In genomic region chr3:37907906-37908305, GRCh38 we compare ENCODE assay signal across 7 cellular contexts. TPM values are rescaled to one million over a fixed set of nuclear protein-coding genes. Genes with fewer than 3 reads are reported as not detected.
DNase-seq lines count a peak whose midpoint lies in the region; ATAC-seq, FAIRE-seq and TF ChIP-seq lines count a peak whose summit lies in the region.

No MANE protein-coding gene starts in this region.

- H3K36me3 Mint-ChIP-seq in T-helper 2 cell treated with Interferon-gamma antibody and Interleukin-4, amounts not matched to agents 5 μg/mL and 100 μg/mL, for 36 hours (ENCODE audit: low read depth), result peaks cover under 1% of the 10 kb centered on the region
- H3K36me3 Mint-ChIP-seq in CD14-positive monocyte, result no peaks in the 10 kb centered on the region

- peaks cover 28% of the 10 kb centered on the region for H3K79me2 ChIP-seq in smooth muscle cell (ENCODE audit: low read depth)

- peaks cover 59% of the 10 kb centered on the region for H3K4me1 Mint-ChIP-seq in T-helper 2 cell treated with Interferon-gamma antibody and Interleukin-4, amounts not matched to agents 5 μg/mL and 100 μg/mL, for 36 hours (ENCODE audit: low read depth)
- peaks cover 16% of the 10 kb centered on the region for H3K4me1 Mint-ChIP-seq in CD14-positive monocyte

- H3K4me3 Mint-ChIP-seq in T-helper 2 cell treated with Interferon-gamma antibody and Interleukin-4, amounts not matched to agents 5 μg/mL and 100 μg/mL, for 36 hours, result peak overlapping the region; percentile 57
- H3K4me3 Mint-ChIP-seq in CD14-positive monocyte, result no peak overlapping the region

- no peaks in the 10 kb centered on the region for H3K27me3 ChIP-seq in smooth muscle cell (ENCODE audit: low read depth)

- H3K27ac Mint-ChIP-seq in T-helper 2 cell treated with Interferon-gamma antibody and Interleukin-4, amounts not matched to agents 5 μg/mL and 100 μg/mL, for 36 hours, result peak overlapping the region; percentile 70
- no peak overlapping the region for H3K27ac Mint-ChIP-seq in CD14-positive monocyte

- no peaks in the 10 kb centered on the region for H3K9me3 ChIP-seq in smooth muscle cell (replicated peaks; ENCODE audit: low read depth)

- peaks cover 34% of the 10 kb centered on the region for H3K4me1 ChIP-seq in smooth muscle cell (ENCODE audit: low read depth)

- no peak overlapping the region for H3K4me3 ChIP-seq in smooth muscle cell

- ATAC-seq in HG02938 (IDR thresholded peaks at IDR 0.05; ENCODE audit: unreplicated experiment), result peak; percentile 87

- H3K27me3 Mint-ChIP-seq in T-helper 2 cell treated with Interferon-gamma antibody and Interleukin-4, amounts not matched to agents 5 μg/mL and 100 μg/mL, for 36 hours (ENCODE audit: low read depth), result no peaks in the 10 kb centered on the region
- H3K27me3 Mint-ChIP-seq in CD14-positive monocyte (ENCODE audit: low read depth in 3 of 3), result no peaks in the 10 kb centered on the region

- FAIRE-seq in GM19239 (lab: Jason Lieb, UNC) (peak; percentile 90), frontal cortex (lab: Jason Lieb, UNC) (no peak)

- no peak for TF ChIP-seq CTCF in smooth muscle cell (IDR thresholded peaks at IDR 0.05; ENCODE audit: borderline replicate concordance, insufficient read depth, poor library complexity, severe bottlenecking)
- no peak for TF ChIP-seq CTCF in CD14-positive monocyte (IDR thresholded peaks at IDR 0.05)

- H3F3A ChIP-seq in smooth muscle cell (ENCODE audit: low read depth), result peaks cover 9% of the 10 kb centered on the region

- no peak overlapping the region for H3K9ac ChIP-seq in smooth muscle cell (ENCODE audit: low read depth)

- H3K36me3 ChIP-seq in smooth muscle cell (ENCODE audit: low read depth), result no peaks in the 10 kb centered on the region

- H3K4me2 ChIP-seq in smooth muscle cell, result peak overlapping the region; percentile 61

- DNase-seq in GM19239 (ENCODE audit: insufficient read length, low spot score) (peak; percentile 24), smooth muscle cell (lab: John Stamatoyannopoulos, UW; ENCODE audit: unreplicated experiment) (no peak), CD14-positive monocyte (ENCODE audit: low spot score) (no peak), frontal cortex (ENCODE audit: low spot score in 2 of 2) (no peak)
- peak; percentile 59 for DNase-seq in T-helper 2 cell treated with Interferon-gamma antibody and Interleukin-4, amounts not matched to agents 5 μg/mL and 100 μg/mL, for 36 hours (ENCODE audit: low spot score)
- no peak for DNase-seq in activated naive CD4-positive, alpha-beta T cell treated with anti-CD3 and anti-CD28 coated beads, Interleukin-2, amount 50 U/mL, for 16 hours

- H3K27ac ChIP-seq in smooth muscle cell (ENCODE audit: low read depth), result peak overlapping the region; percentile 80

- intact Hi-C loops in CD14-positive monocyte (cut with micrococcal nuclease), result no loop called here

- H2AFZ ChIP-seq in smooth muscle cell (ENCODE audit: low read depth), result no peak overlapping the region

- no peaks in the 10 kb centered on the region for H3K9me3 Mint-ChIP-seq in T-helper 2 cell treated with Interferon-gamma antibody and Interleukin-4, amounts not matched to agents 5 μg/mL and 100 μg/mL, for 36 hours
- H3K9me3 Mint-ChIP-seq in CD14-positive monocyte, result no peaks in the 10 kb centered on the region

- peaks cover 22% of the 10 kb centered on the region for H4K20me1 ChIP-seq in smooth muscle cell (ENCODE audit: low read depth)

- 53% methylated on average over 6 of the region's 6 CpGs for WGBS in smooth muscle cell (ENCODE audit: low lambda C conversion rate)

RNA-seq across cellular contexts. Expression of gene CTDSPL, which starts 46.2 kb away (rescaled TPM):
- 26.8 and 34.3 TPM in 2 replicates for total RNA-seq in smooth muscle cell
- polyA plus RNA-seq in smooth muscle cell, result 31.3 and 35.7 TPM in 2 replicates
- polyA plus RNA-seq in CD14-positive monocyte, result under 1 TPM; 0.15 to 0.33 TPM
- 15.5 TPM for total RNA-seq in frontal cortex

Comparison
In these comparisons a context has a peak if more than half of its experiments do, and no peak if none do; other contexts are left out.
1. DNase-seq: peak in GM19239 (single experiment) and T-helper 2 cell treated with Interferon-gamma antibody and Interleukin-4, amounts not matched to agents 5 μg/mL and 100 μg/mL, for 36 hours (single experiment); none in smooth muscle cell (single experiment), CD14-positive monocyte (single experiment), activated naive CD4-positive, alpha-beta T cell treated with anti-CD3 and anti-CD28 coated beads, Interleukin-2, amount 50 U/mL, for 16 hours (single experiment) and frontal cortex (0 of 2).